7 cellular contexts compared by ENCODE assay signal in the genomic region with DNA sequence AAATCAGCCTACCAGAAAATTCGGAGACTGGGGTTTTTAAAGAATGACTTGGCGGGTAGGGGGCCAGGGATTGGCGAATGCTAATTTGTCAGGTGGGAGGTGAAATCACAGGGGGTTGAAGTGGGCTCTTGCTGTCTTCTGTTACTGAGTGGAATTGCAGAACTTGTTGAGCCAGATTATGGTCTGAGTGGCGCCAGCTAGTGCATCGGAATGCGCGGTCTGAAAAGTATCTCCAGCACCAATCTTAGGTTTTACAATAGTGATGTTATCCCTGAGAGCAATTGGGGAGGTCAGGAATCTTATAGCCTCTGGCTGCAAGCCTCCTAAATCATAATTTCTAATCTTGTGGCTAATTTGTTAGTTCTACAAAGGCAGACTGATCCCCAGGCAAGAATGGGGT. TPM values are rescaled to one million over a fixed set of nuclear protein-coding genes. Genes with fewer than 3 reads are reported as not detected.
A peak's percentile ranks its signal among the peaks of the same experiment; 100 is the strongest.
DNase-seq lines count a peak whose midpoint lies in the region; ATAC-seq and TF ChIP-seq lines count a peak whose summit lies in the region.

No MANE protein-coding gene starts in this region.

- no peak for DNase-seq in activated CD8-positive, alpha-beta T cell treated with anti-CD3 and anti-CD28 coated beads for 36 hours
- DNase-seq in spleen (no peak), GOT3 (lab: John Stamatoyannopoulos, UW) (no peak), anterior cingulate cortex (lab: John Stamatoyannopoulos, UW) (no peak), GM19238 (ENCODE audit: insufficient read length, low spot score) (no peak)

- TF ChIP-seq CTCF in activated CD8-positive, alpha-beta T cell treated with anti-CD3 and anti-CD28 coated beads for 36 hours (IDR thresholded peaks at IDR 0.05): no peak
- no peak for TF ChIP-seq CTCF in spleen (IDR thresholded peaks at IDR 0.05 in 8 of 11, conservative IDR thresholded peaks at IDR 0.05 in 3 of 11)

- 85 to 94% (median 89%) methylated on average over 7 of the region's 7 CpGs for WGBS in spleen, 5 donors

- intact Hi-C loops in activated CD8-positive, alpha-beta T cell treated with anti-CD3 and anti-CD28 coated beads for 36 hours (cut with micrococcal nuclease): loop anchor here (10.0 kb wide), 1 partner anchor 59 kb away; no protein-coding TSS in a partner anchor
- intact Hi-C loops in spleen (cut with DNase I; ENCODE audit: low total_unique reads): loop anchor here (10.0 kb wide), 1 partner anchor 71 kb away; a partner anchor contains a TSS

- ATAC-seq in activated CD8-positive, alpha-beta T cell treated with anti-CD3 and anti-CD28 coated beads for 36 hours: no peak

- peak overlapping the region; percentile 53 for H3K27ac ChIP-seq in HUES48 (ENCODE audit: low read depth, low read length)
- H3K27ac ChIP-seq in spleen: peak overlapping the region in 5 of 8 donors; percentile 95 to 99 (median 98)

- peak overlapping the region; percentile 94 for H3K27ac Mint-ChIP-seq in activated CD8-positive, alpha-beta T cell treated with anti-CD3 and anti-CD28 coated beads for 36 hours

- H3K27me3 ChIP-seq in HUES48 (ENCODE audit: control insufficient read depth, insufficient read depth, low read length): no peaks in the 10 kb centered on the region
- H3K27me3 ChIP-seq in iPS-15b (ENCODE audit: control insufficient read depth, insufficient read depth, low read length): no peaks in the 10 kb centered on the region
- no peaks in the 10 kb centered on the region for H3K27me3 ChIP-seq in spleen (replicated peaks in 1 of 7)

- CTCF ChIA-PET in activated CD8-positive, alpha-beta T cell treated with anti-CD3 and anti-CD28 coated beads for 36 hours (lab: Charles Lee): interaction anchor here (0.6 to 1.0 kb wide), 4 partner anchors 31 to 86 kb away, joined by 3 read pairs; a partner anchor contains a TSS

- peaks cover 2% of the 10 kb centered on the region; the same call in 1 of the 2 replicates for H3K9me3 ChIP-seq in HUES48 (ENCODE audit: control insufficient read depth, insufficient read depth, low read length)
- no peaks in the 10 kb centered on the region for H3K9me3 ChIP-seq in iPS-15b (ENCODE audit: control insufficient read depth, insufficient read depth, low read length)
- peaks cover 0 to 5% (median 0%) of the 10 kb centered on the region in 8 donors for H3K9me3 ChIP-seq in spleen

- peak overlapping the region; percentile 78 for H3K4me3 Mint-ChIP-seq in activated CD8-positive, alpha-beta T cell treated with anti-CD3 and anti-CD28 coated beads for 36 hours

- H3K4me1 ChIP-seq in HUES48 (ENCODE audit: control insufficient read depth, insufficient read depth, low read length) (peaks cover 10% of the 10 kb centered on the region), iPS-15b (ENCODE audit: control insufficient read depth, insufficient read depth, low read length) (peaks cover 6% of the 10 kb centered on the region), spleen (peaks cover 17 to 40% (median 37%) of the 10 kb centered on the region in 6 donors)

- peaks cover 2% of the 10 kb centered on the region for H3K9me3 Mint-ChIP-seq in activated CD8-positive, alpha-beta T cell treated with anti-CD3 and anti-CD28 coated beads for 36 hours

- H3K27me3 Mint-ChIP-seq in activated CD8-positive, alpha-beta T cell treated with anti-CD3 and anti-CD28 coated beads for 36 hours: no peaks in the 10 kb centered on the region

- no peak overlapping the region for H3K9ac ChIP-seq in HUES48 (ENCODE audit: low read depth, low read length)
- H3K9ac ChIP-seq in iPS-15b (ENCODE audit: low read depth, low read length): no peak overlapping the region

- no peak for TF ChIP-seq POLR2A in spleen (IDR thresholded peaks at IDR 0.05)

- peaks cover 26% of the 10 kb centered on the region for H3K4me1 Mint-ChIP-seq in activated CD8-positive, alpha-beta T cell treated with anti-CD3 and anti-CD28 coated beads for 36 hours (ENCODE audit: low read depth)

- POLR2A ChIA-PET in activated CD8-positive, alpha-beta T cell treated with anti-CD3 and anti-CD28 coated beads for 36 hours (lab: Charles Lee): interaction anchor here (0.6 to 3.6 kb wide), 7 partner anchors 9 to 83 kb away, joined by 3 to 26 read pairs (median 3); no protein-coding TSS in a partner anchor

- peaks cover 5% of the 10 kb centered on the region for H3K36me3 Mint-ChIP-seq in activated CD8-positive, alpha-beta T cell treated with anti-CD3 and anti-CD28 coated beads for 36 hours (ENCODE audit: low read depth)

- H3K36me3 ChIP-seq in HUES48 (ENCODE audit: control insufficient read depth, insufficient read depth, low read length): no peaks in the 10 kb centered on the region
- H3K36me3 ChIP-seq in iPS-15b (ENCODE audit: control insufficient read depth, insufficient read depth, low read length): no peaks in the 10 kb centered on the region
- peaks cover 0 to 4% (median 0%) of the 10 kb centered on the region in 6 donors for H3K36me3 ChIP-seq in spleen

- H3K4me3 ChIP-seq in HUES48 (ENCODE audit: low read depth, low read length) (peak overlapping the region; percentile 87), iPS-15b (ENCODE audit: low read depth, low read length) (peak overlapping the region; percentile 98), spleen (peak overlapping the region in 5 of 8 donors; percentile 89 to 98 (median 94))

RNA-seq across cellular contexts. Expression of a gene that starts 0.8 kb away (rescaled TPM):
- total RNA-seq in activated CD8-positive, alpha-beta T cell treated with anti-CD3 and anti-CD28 coated beads for 36 hours: 10 to 100 TPM; 67.2 to 73.5 TPM
- total RNA-seq in spleen: 100 to 1,000 TPM; 111 to 214 (median 151) TPM
- 10 to 100 TPM; 29.1 to 34.5 (median 32.6) TPM for polyA plus RNA-seq in spleen
